In the genomic region with DNA sequence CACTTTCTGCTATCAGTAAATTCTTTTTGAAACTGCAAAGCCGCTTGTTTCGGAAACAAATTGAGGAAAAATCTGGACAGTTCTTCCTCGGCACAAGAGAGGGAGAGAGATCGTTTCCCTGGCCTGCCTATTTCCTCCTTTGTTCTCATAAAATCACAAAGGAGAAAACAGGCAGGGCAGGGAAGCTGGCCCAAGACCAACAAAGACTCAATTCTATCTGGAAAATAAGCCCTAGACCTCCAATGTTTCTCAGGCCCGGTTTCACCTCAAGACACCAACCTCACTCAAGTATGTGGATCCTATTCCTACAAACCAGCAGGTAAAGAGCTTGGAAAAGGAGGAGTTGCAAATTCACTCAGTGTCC, we compare ENCODE assay signal across 1 cellular context.
TF ChIP-seq lines count a peak whose summit lies in the region.

No MANE protein-coding gene starts in this region.

TF ChIP-seq in H1, 55 proteins besides CTCF, POLR2A, EP300 and RAD21 (continued from another document):
- TF ChIP-seq, protein P1, sequence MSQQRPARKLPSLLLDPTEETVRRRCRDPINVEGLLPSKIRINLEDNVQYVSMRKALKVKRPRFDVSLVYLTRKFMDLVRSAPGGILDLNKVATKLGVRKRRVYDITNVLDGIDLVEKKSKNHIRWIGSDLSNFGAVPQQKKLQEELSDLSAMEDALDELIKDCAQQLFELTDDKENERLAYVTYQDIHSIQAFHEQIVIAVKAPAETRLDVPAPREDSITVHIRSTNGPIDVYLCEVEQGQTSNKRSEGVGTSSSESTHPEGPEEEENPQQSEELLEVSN (IDR thresholded peaks at IDR 0.05), result no peak
- TF ChIP-seq, protein P2, sequence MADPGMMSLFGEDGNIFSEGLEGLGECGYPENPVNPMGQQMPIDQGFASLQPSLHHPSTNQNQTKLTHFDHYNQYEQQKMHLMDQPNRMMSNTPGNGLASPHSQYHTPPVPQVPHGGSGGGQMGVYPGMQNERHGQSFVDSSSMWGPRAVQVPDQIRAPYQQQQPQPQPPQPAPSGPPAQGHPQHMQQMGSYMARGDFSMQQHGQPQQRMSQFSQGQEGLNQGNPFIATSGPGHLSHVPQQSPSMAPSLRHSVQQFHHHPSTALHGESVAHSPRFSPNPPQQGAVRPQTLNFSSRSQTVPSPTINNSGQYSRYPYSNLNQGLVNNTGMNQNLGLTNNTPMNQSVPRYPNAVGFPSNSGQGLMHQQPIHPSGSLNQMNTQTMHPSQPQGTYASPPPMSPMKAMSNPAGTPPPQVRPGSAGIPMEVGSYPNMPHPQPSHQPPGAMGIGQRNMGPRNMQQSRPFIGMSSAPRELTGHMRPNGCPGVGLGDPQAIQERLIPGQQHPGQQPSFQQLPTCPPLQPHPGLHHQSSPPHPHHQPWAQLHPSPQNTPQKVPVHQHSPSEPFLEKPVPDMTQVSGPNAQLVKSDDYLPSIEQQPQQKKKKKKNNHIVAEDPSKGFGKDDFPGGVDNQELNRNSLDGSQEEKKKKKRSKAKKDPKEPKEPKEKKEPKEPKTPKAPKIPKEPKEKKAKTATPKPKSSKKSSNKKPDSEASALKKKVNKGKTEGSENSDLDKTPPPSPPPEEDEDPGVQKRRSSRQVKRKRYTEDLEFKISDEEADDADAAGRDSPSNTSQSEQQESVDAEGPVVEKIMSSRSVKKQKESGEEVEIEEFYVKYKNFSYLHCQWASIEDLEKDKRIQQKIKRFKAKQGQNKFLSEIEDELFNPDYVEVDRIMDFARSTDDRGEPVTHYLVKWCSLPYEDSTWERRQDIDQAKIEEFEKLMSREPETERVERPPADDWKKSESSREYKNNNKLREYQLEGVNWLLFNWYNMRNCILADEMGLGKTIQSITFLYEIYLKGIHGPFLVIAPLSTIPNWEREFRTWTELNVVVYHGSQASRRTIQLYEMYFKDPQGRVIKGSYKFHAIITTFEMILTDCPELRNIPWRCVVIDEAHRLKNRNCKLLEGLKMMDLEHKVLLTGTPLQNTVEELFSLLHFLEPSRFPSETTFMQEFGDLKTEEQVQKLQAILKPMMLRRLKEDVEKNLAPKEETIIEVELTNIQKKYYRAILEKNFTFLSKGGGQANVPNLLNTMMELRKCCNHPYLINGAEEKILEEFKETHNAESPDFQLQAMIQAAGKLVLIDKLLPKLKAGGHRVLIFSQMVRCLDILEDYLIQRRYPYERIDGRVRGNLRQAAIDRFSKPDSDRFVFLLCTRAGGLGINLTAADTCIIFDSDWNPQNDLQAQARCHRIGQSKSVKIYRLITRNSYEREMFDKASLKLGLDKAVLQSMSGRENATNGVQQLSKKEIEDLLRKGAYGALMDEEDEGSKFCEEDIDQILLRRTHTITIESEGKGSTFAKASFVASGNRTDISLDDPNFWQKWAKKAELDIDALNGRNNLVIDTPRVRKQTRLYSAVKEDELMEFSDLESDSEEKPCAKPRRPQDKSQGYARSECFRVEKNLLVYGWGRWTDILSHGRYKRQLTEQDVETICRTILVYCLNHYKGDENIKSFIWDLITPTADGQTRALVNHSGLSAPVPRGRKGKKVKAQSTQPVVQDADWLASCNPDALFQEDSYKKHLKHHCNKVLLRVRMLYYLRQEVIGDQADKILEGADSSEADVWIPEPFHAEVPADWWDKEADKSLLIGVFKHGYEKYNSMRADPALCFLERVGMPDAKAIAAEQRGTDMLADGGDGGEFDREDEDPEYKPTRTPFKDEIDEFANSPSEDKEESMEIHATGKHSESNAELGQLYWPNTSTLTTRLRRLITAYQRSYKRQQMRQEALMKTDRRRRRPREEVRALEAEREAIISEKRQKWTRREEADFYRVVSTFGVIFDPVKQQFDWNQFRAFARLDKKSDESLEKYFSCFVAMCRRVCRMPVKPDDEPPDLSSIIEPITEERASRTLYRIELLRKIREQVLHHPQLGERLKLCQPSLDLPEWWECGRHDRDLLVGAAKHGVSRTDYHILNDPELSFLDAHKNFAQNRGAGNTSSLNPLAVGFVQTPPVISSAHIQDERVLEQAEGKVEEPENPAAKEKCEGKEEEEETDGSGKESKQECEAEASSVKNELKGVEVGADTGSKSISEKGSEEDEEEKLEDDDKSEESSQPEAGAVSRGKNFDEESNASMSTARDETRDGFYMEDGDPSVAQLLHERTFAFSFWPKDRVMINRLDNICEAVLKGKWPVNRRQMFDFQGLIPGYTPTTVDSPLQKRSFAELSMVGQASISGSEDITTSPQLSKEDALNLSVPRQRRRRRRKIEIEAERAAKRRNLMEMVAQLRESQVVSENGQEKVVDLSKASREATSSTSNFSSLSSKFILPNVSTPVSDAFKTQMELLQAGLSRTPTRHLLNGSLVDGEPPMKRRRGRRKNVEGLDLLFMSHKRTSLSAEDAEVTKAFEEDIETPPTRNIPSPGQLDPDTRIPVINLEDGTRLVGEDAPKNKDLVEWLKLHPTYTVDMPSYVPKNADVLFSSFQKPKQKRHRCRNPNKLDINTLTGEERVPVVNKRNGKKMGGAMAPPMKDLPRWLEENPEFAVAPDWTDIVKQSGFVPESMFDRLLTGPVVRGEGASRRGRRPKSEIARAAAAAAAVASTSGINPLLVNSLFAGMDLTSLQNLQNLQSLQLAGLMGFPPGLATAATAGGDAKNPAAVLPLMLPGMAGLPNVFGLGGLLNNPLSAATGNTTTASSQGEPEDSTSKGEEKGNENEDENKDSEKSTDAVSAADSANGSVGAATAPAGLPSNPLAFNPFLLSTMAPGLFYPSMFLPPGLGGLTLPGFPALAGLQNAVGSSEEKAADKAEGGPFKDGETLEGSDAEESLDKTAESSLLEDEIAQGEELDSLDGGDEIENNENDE (IDR thresholded peaks at IDR 0.05; ENCODE audit: insufficient replicate concordance, low read length), result no peak
- TF ChIP-seq HDAC6 (IDR thresholded peaks at IDR 0.05; ENCODE audit: low read depth, low read length), result no peak
- no peak for TF ChIP-seq SIX5 (IDR thresholded peaks at IDR 0.05; ENCODE audit: low read depth, low read length)
- no peak for TF ChIP-seq SP1 (IDR thresholded peaks at IDR 0.05; ENCODE audit: low read depth, low read length)
- no peak for TF ChIP-seq RXRA (IDR thresholded peaks at IDR 0.05; ENCODE audit: insufficient read depth, low read depth, low read length)
